8 cellular contexts compared by ENCODE assay signal in the genomic region with DNA sequence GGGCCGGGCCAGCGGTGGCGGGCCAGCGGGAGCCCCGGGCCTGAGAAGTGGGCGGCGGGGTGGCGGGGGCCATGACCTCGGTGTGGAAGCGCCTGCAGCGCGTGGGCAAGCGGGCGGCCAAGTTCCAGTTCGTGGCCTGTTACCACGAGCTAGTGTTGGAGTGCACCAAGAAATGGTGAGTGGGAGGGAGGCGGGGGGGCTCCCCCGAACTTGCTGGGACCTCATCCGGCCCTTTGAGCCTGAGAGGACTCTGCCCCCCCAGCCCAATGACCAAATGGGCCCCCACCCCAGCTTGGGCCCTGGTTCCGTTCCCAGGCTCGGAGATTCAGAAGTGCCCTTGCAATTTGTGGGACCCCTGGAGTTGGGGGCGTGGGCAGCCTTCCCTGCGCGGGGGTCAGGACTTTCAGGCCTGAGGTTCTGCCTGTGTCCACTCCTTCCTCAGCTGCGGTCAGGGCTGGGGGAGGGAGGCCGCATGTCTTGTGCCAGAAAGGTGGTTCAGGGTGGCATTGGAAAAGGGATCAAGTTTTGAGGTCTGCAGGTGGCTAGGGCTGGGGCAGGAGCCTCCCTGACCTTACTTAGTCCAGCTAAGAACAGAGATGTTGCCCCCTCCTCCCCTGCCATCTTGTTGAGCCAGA. TPM values are rescaled to one million over a fixed set of nuclear protein-coding genes. Genes with fewer than 3 reads are reported as not detected.
DNase-seq lines count a peak whose midpoint lies in the region; ATAC-seq lines count a peak whose summit lies in the region.

No MANE protein-coding gene starts in this region.

- H3K36me3 Mint-ChIP-seq in activated CD4-positive, alpha-beta memory T cell treated with anti-CD3 and anti-CD28 coated beads, Interleukin-2, amount 10 ng/mL, durations not matched to agents 7 days and 5 days (ENCODE audit: low read depth), result peaks cover 42% of the 10 kb centered on the region
- peaks cover 94% of the 10 kb centered on the region for H3K36me3 Mint-ChIP-seq in stimulated activated effector memory CD8-positive, alpha-beta T cell treated with anti-CD3 and anti-CD28 coated beads, Interleukin-12 subunit alpha, Interleukin-12 subunit beta, amount 100 ng/mL, for 72 hours

- H3K27ac ChIP-seq in right cardiac atrium (ENCODE audit: low read length), result peak overlapping the region; percentile 92

- H3K4me1 ChIP-seq in right cardiac atrium (ENCODE audit: control insufficient read depth, insufficient read depth, low read length), result peaks cover 14% of the 10 kb centered on the region

- ATAC-seq in right cardiac atrium (no peak), GM21390 (IDR thresholded peaks at IDR 0.05; ENCODE audit: unreplicated experiment) (no peak)
- peak; percentile 6 for ATAC-seq in stimulated activated effector memory CD8-positive, alpha-beta T cell treated with anti-CD3 and anti-CD28 coated beads, Interleukin-12 subunit alpha, Interleukin-12 subunit beta, amount 100 ng/mL, for 72 hours

- 10% methylated on average over 26 of the region's 26 CpGs for WGBS in right cardiac atrium

- no peaks in the 10 kb centered on the region for H3K27me3 Mint-ChIP-seq in activated CD4-positive, alpha-beta memory T cell treated with anti-CD3 and anti-CD28 coated beads, Interleukin-2, amount 10 ng/mL, durations not matched to agents 7 days and 5 days

- H3K36me3 ChIP-seq in H7 (replicated peaks; ENCODE audit: control insufficient read depth, insufficient read depth, low read length), result no peaks in the 10 kb centered on the region

- peak overlapping the region; percentile 88 for H3K4me3 Mint-ChIP-seq in activated CD4-positive, alpha-beta memory T cell treated with anti-CD3 and anti-CD28 coated beads, Interleukin-2, amount 10 ng/mL, durations not matched to agents 7 days and 5 days
- peak overlapping the region; percentile 96 for H3K4me3 Mint-ChIP-seq in stimulated activated effector memory CD8-positive, alpha-beta T cell treated with anti-CD3 and anti-CD28 coated beads, Interleukin-12 subunit alpha, Interleukin-12 subunit beta, amount 100 ng/mL, for 72 hours

- DNase-seq in H7, result no peak
- DNase-seq in activated CD4-positive, alpha-beta memory T cell treated with anti-CD3 and anti-CD28 coated beads, Interleukin-2, amount 10 ng/mL, durations not matched to agents 7 days and 5 days, result no peak
- peak; percentile 57 to 82 (median 80) for DNase-seq in right cardiac atrium
- DNase-seq in stimulated activated effector memory CD8-positive, alpha-beta T cell treated with anti-CD3 and anti-CD28 coated beads, Interleukin-12 subunit alpha, Interleukin-12 subunit beta, amount 100 ng/mL, for 72 hours (ENCODE audit: low spot score in 2 of 2), result no peak
- DNase-seq in NCI-H1105 treated with DMSO at 0.1 percent for 48 hours (lab: John Stamatoyannopoulos, UW), result no peak
- no peak for DNase-seq in stimulated activated CD4-positive, alpha-beta T cell treated with anti-CD3 and anti-CD28 coated beads, Interleukin-12 subunit alpha, Interleukin-12 subunit beta, amount 100 ng/mL, for 4 hours
- DNase-seq in COLO829 (ENCODE audit: low spot score), result no peak

- peaks cover 38% of the 10 kb centered on the region for H3K27me3 ChIP-seq in H7 (ENCODE audit: control insufficient read depth, insufficient read depth, low read length)
- H3K27me3 ChIP-seq in right cardiac atrium (ENCODE audit: control insufficient read depth, insufficient read depth), result no peaks in the 10 kb centered on the region

- POLR2A ChIA-PET in activated CD4-positive, alpha-beta memory T cell treated with anti-CD3 and anti-CD28 coated beads, Interleukin-2, amount 10 ng/mL, durations not matched to agents 7 days and 5 days (lab: Charles Lee), result interaction anchor here (0.7 to 5.2 kb wide), 22 partner anchors 8 to 159 kb away, joined by 3 to 96 read pairs (median 10); partner anchors contain the start of genes KCNK7, LTBP3, MALAT1 and MAP3K11

- no peaks in the 10 kb centered on the region for H3K9me3 ChIP-seq in right cardiac atrium (ENCODE audit: control insufficient read depth, low read length)

- intact Hi-C loops in right cardiac atrium (cut with DNase I), result loop anchor here in 1 of 4 donors (5.0 kb wide), 1 partner anchor 36 kb away; the partner anchor contains the start of gene MAP3K11

- CTCF ChIA-PET in activated CD4-positive, alpha-beta memory T cell treated with anti-CD3 and anti-CD28 coated beads, Interleukin-2, amount 10 ng/mL, durations not matched to agents 7 days and 5 days (lab: Charles Lee), result interaction anchor here (1.2 to 5.3 kb wide), 6 partner anchors 11 to 62 kb away, joined by 3 to 60 read pairs (median 10); partner anchors contain the start of genes KCNK7, PCNX3 and SIPA1

- no peaks in the 10 kb centered on the region for H3K9me3 Mint-ChIP-seq in activated CD4-positive, alpha-beta memory T cell treated with anti-CD3 and anti-CD28 coated beads, Interleukin-2, amount 10 ng/mL, durations not matched to agents 7 days and 5 days
- no peaks in the 10 kb centered on the region for H3K9me3 Mint-ChIP-seq in stimulated activated effector memory CD8-positive, alpha-beta T cell treated with anti-CD3 and anti-CD28 coated beads, Interleukin-12 subunit alpha, Interleukin-12 subunit beta, amount 100 ng/mL, for 72 hours

- peaks cover 52% of the 10 kb centered on the region for H3K4me1 Mint-ChIP-seq in activated CD4-positive, alpha-beta memory T cell treated with anti-CD3 and anti-CD28 coated beads, Interleukin-2, amount 10 ng/mL, durations not matched to agents 7 days and 5 days
- peaks cover 58% of the 10 kb centered on the region for H3K4me1 Mint-ChIP-seq in stimulated activated effector memory CD8-positive, alpha-beta T cell treated with anti-CD3 and anti-CD28 coated beads, Interleukin-12 subunit alpha, Interleukin-12 subunit beta, amount 100 ng/mL, for 72 hours

- peak overlapping the region; percentile 82 for H3K27ac Mint-ChIP-seq in activated CD4-positive, alpha-beta memory T cell treated with anti-CD3 and anti-CD28 coated beads, Interleukin-2, amount 10 ng/mL, durations not matched to agents 7 days and 5 days
- peak overlapping the region; percentile 94 for H3K27ac Mint-ChIP-seq in stimulated activated effector memory CD8-positive, alpha-beta T cell treated with anti-CD3 and anti-CD28 coated beads, Interleukin-12 subunit alpha, Interleukin-12 subunit beta, amount 100 ng/mL, for 72 hours

- H3K4me3 ChIP-seq in H7 (ENCODE audit: insufficient read depth, low read depth, low read length) (peak overlapping the region; percentile 27), right cardiac atrium (ENCODE audit: low read length) (peak overlapping the region; percentile 84)

RNA-seq across cellular contexts. Expression of gene EHBP1L1, which starts 0.5 kb away (rescaled TPM):
- 1.9 and 4.7 TPM in 2 replicates for total RNA-seq in H7 (2014; rRNA removed; shearing (Covaris generic))
- 100 to 1,000 TPM; 118 to 119 TPM for total RNA-seq in activated CD4-positive, alpha-beta memory T cell treated with anti-CD3 and anti-CD28 coated beads, Interleukin-2, amount 10 ng/mL, durations not matched to agents 7 days and 5 days
- total RNA-seq in right cardiac atrium, result 10 to 100 TPM; 43.9 to 80.2 (median 48.2) TPM
- 35.7 TPM for polyA plus RNA-seq in right cardiac atrium

RNA-seq across cellular contexts. Expression of gene FAM89B, which starts 4.0 kb away (rescaled TPM):
- total RNA-seq in H7 (2014; rRNA removed; shearing (Covaris generic)), result 8.6 and 20.4 TPM in 2 replicates
- total RNA-seq in activated CD4-positive, alpha-beta memory T cell treated with anti-CD3 and anti-CD28 coated beads, Interleukin-2, amount 10 ng/mL, durations not matched to agents 7 days and 5 days, result 10 to 100 TPM; 45.6 to 48.0 TPM
- 10 to 100 TPM; 40.5 to 46.6 (median 45.9) TPM for total RNA-seq in right cardiac atrium
- polyA plus RNA-seq in right cardiac atrium, result 43.0 TPM

RNA-seq across cellular contexts. Expression of gene ZNRD2, which starts 6.1 kb away (rescaled TPM):
- total RNA-seq in H7 (2014; rRNA removed; shearing (Covaris generic)), result 88.1 and 89.1 TPM in 2 replicates
- total RNA-seq in activated CD4-positive, alpha-beta memory T cell treated with anti-CD3 and anti-CD28 coated beads, Interleukin-2, amount 10 ng/mL, durations not matched to agents 7 days and 5 days, result 10 to 100 TPM; 25.3 to 27.8 TPM
- 10 to 100 TPM; 32.6 to 35.3 (median 34.9) TPM for total RNA-seq in right cardiac atrium
- polyA plus RNA-seq in right cardiac atrium, result 56.8 TPM

RNA-seq across cellular contexts. Expression of gene LTBP3, which starts 18.2 kb away (rescaled TPM):
- total RNA-seq in H7 (2014; rRNA removed; shearing (Covaris generic)), result 3.9 and 5.7 TPM in 2 replicates
- total RNA-seq in activated CD4-positive, alpha-beta memory T cell treated with anti-CD3 and anti-CD28 coated beads, Interleukin-2, amount 10 ng/mL, durations not matched to agents 7 days and 5 days, result 10 to 100 TPM; 55.4 to 60.0 TPM
- 100 to 1,000 TPM; 128 to 161 (median 140) TPM for total RNA-seq in right cardiac atrium
- polyA plus RNA-seq in right cardiac atrium, result 60.2 TPM

RNA-seq across cellular contexts. Expression of gene KCNK7, which starts 19.3 kb away (rescaled TPM):
- total RNA-seq in H7 (2014; rRNA removed; shearing (Covaris generic)), result not detected in 2 replicates
- 1 to 10 TPM in 1 of 2 experiments, under 1 TPM in 1; 0.80 to 1.0 TPM for total RNA-seq in activated CD4-positive, alpha-beta memory T cell treated with anti-CD3 and anti-CD28 coated beads, Interleukin-2, amount 10 ng/mL, durations not matched to agents 7 days and 5 days
- total RNA-seq in right cardiac atrium, result under 1 TPM; 0.28 to 0.88 (median 0.55) TPM
- 0.18 TPM for polyA plus RNA-seq in right cardiac atrium

Comparison
In these comparisons a context has a peak if more than half of its experiments do, and no peak if none do; other contexts are left out.
1. DNase-seq: peak in right cardiac atrium (3 of 3); none in H7 (single experiment), activated CD4-positive, alpha-beta memory T cell treated with anti-CD3 and anti-CD28 coated beads, Interleukin-2, amount 10 ng/mL, durations not matched to agents 7 days and 5 days (single experiment), stimulated activated effector memory CD8-positive, alpha-beta T cell treated with anti-CD3 and anti-CD28 coated beads, Interleukin-12 subunit alpha, Interleukin-12 subunit beta, amount 100 ng/mL, for 72 hours (0 of 2), NCI-H1105 treated with DMSO at 0.1 percent for 48 hours (single experiment), stimulated activated CD4-positive, alpha-beta T cell treated with anti-CD3 and anti-CD28 coated beads, Interleukin-12 subunit alpha, Interleukin-12 subunit beta, amount 100 ng/mL, for 4 hours (single experiment) and COLO829 (single experiment).